In genomic region chr2:27049422-27050280, GRCh38 we compare ENCODE assay signal across 8 cellular contexts. TPM values are rescaled to one million over a fixed set of nuclear protein-coding genes. Genes with fewer than 3 reads are reported as not detected.
DNase-seq lines count a peak whose midpoint lies in the region; ATAC-seq and TF ChIP-seq lines count a peak whose summit lies in the region.

No MANE protein-coding gene starts in this region.

- RAD21 ChIA-PET in HCT116 (lab: Charles Lee; ENCODE audit: low non-redundant PET in 1 of 2, low total read pairs in 2 of 2, uncharacterized antibody in 2 of 2, unreplicated experiment in 2 of 2), result interaction anchor here in 1 of 2 experiments (2.1 kb wide), 1 partner anchor 88 kb away, joined by 7 read pairs; no protein-coding TSS in a partner anchor

- peak overlapping the region; percentile 100 for H3K4me2 ChIP-seq in HCT116 (ENCODE audit: low read length)

- H3K79me2 ChIP-seq in HCT116 (ENCODE audit: insufficient read depth, low read length), result no peaks in the 10 kb centered on the region

- BruUV-seq in HCT116 (replicated peaks; lab: Mats Ljungman, UMichigan), result no TSS peak

- no peak overlapping the region for H2AFZ ChIP-seq in HCT116 (ENCODE audit: low read depth, low read length, poor library complexity, severe bottlenecking)

- TF ChIP-seq RAD21 in HCT116 (IDR thresholded peaks at IDR 0.05; ENCODE audit: low read depth), result no peak

- H4K20me1 ChIP-seq in HCT116 (ENCODE audit: insufficient read depth), result no peaks in the 10 kb centered on the region

- H3K27ac ChIP-seq in HCT116 (ENCODE audit: low read depth, low read length), result peak overlapping the region; percentile 61

- POLR2A ChIA-PET in GM10248 (lab: Yijun Ruan, JAX), result interaction anchor here (0.7 to 3.5 kb wide), 6 partner anchors 9 to 39 kb away, joined by 3 to 30 read pairs (median 9); no protein-coding TSS in a partner anchor
- POLR2A ChIA-PET in HCT116 (lab: Charles Lee), result interaction anchor here (0.9 to 1.0 kb wide), 2 partner anchors 16 to 37 kb away, joined by 3 read pairs; partner anchors contain the start of gene KHK

- DNase-seq in GM10248 (ENCODE audit: extremely low spot score), result peak; percentile 85
- no peak for DNase-seq in HCT116 (ENCODE audit: low read depth, low spot score)
- peak; percentile 31 for DNase-seq in activated naive CD8-positive, alpha-beta T cell treated with anti-CD3 and anti-CD28 coated beads, Interleukin-2, amount 50 U/mL, for 16 hours (ENCODE audit: low read depth, low spot score)
- peak; percentile 44 to 66 (median 47) for DNase-seq in stimulated activated CD4-positive, alpha-beta T cell treated with anti-CD3 and anti-CD28 coated beads, Interleukin-12 subunit alpha, Interleukin-12 subunit beta, amount 100 ng/mL, for 48 hours (ENCODE audit: low read depth in 2 of 3, low spot score in 1 of 3)
- DNase-seq in GF-D8 (lab: John Stamatoyannopoulos, UW), result no peak

- peaks cover 11 to 25% of the 10 kb centered on the region in 2 experiments for H3K4me1 ChIP-seq in HCT116 (ENCODE audit: control insufficient read depth in 1 of 2, insufficient read depth in 2 of 2, low read length in 2 of 2)
- H3K4me1 ChIP-seq in iPS-15b (ENCODE audit: control insufficient read depth, insufficient read depth, low read length), result peaks cover 2% of the 10 kb centered on the region

- H3K9me2 ChIP-seq in HCT116 (ENCODE audit: insufficient read depth), result no peaks in the 10 kb centered on the region

- H3K27me3 ChIP-seq in HCT116 (ENCODE audit: insufficient read depth, low read length) (no peaks in the 10 kb centered on the region), iPS-15b (ENCODE audit: control insufficient read depth, insufficient read depth, low read length) (no peaks in the 10 kb centered on the region)

- TF ChIP-seq CTCF in GM10248 (IDR thresholded peaks at IDR 0.05; ENCODE audit: control extremely low read depth, extremely low read depth, low read depth, missing control alignments), result no peak
- TF ChIP-seq CTCF in HCT116 (IDR thresholded peaks at IDR 0.05 in 2 of 3, conservative IDR thresholded peaks at IDR 0.05 in 1 of 3; ENCODE audit: borderline replicate concordance in 1 of 3, insufficient read depth in 1 of 3, low read depth in 2 of 3, low read length in 2 of 3), result no peak

- H3K9ac ChIP-seq in HCT116 (ENCODE audit: low read length) (peak overlapping the region; percentile 57), iPS-15b (ENCODE audit: low read depth, low read length) (peak overlapping the region; percentile 67)

- H3K4me3 ChIP-seq in HCT116 (replicated peaks in 1 of 2; ENCODE audit: low read depth in 1 of 2, low read length in 2 of 2) (peak overlapping the region; percentile 44 to 94), iPS-15b (ENCODE audit: low read depth, low read length) (peak overlapping the region; percentile 94)

- intact Hi-C loops in HCT116 (cut with micrococcal nuclease), result loop anchor here (1.0 kb wide), 2 partner anchors 17 to 88 kb away; partner anchors contain the start of gene TMEM214

- H3K36me3 ChIP-seq in HCT116 (ENCODE audit: control insufficient read depth in 1 of 2, insufficient read depth in 2 of 2, low read length in 2 of 2), result no peaks in the 10 kb centered on the region
- H3K36me3 ChIP-seq in iPS-15b (ENCODE audit: control insufficient read depth, insufficient read depth, low read length), result peaks cover 3% of the 10 kb centered on the region

- TF ChIP-seq POLR2A in HCT116 (IDR thresholded peaks at IDR 0.05; ENCODE audit: borderline replicate concordance, extremely low read depth, insufficient read depth, insufficient read length), result no peak

- no peaks in the 10 kb centered on the region for H3K9me3 ChIP-seq in HCT116 (ENCODE audit: control insufficient read depth in 1 of 2, insufficient read depth in 1 of 2, low read depth in 1 of 2, low read length in 2 of 2)
- H3K9me3 ChIP-seq in iPS-15b (ENCODE audit: control insufficient read depth, insufficient read depth, low read length), result no peaks in the 10 kb centered on the region

- CTCF ChIA-PET in GM10248 (lab: Yijun Ruan, JAX) (interaction anchor here (0.9 to 8.7 kb wide), 12 partner anchors 8 to 230 kb away, joined by 3 to 66 read pairs (median 5); partner anchors contain the start of genes OST4 and TMEM214), HCT116 (lab: Charles Lee) (interaction anchor here (1.3 to 2.3 kb wide), 4 partner anchors 33 to 203 kb away, joined by 3 to 21 read pairs (median 4); no protein-coding TSS in a partner anchor)

- no peak; the same call in 1 of the 2 replicates for ATAC-seq in HCT116
- no peak for ATAC-seq in GM18870 (IDR thresholded peaks at IDR 0.05; ENCODE audit: unreplicated experiment)

TF ChIP-seq in HCT116, 20 proteins besides CTCF, POLR2A, EP300 and RAD21 (continues in another document):
- no peak for TF ChIP-seq ATF3 (IDR thresholded peaks at IDR 0.05)
- TF ChIP-seq ZBTB33 (IDR thresholded peaks at IDR 0.05; ENCODE audit: extremely low read depth, insufficient replicate concordance, low read length), result no peak
- no peak for TF ChIP-seq JUND (IDR thresholded peaks at IDR 0.05)
- TF ChIP-seq SP1 (IDR thresholded peaks at IDR 0.05; ENCODE audit: low read depth), result no peak
- TF ChIP-seq TCF7L2 (IDR thresholded peaks at IDR 0.05; ENCODE audit: borderline replicate concordance, extremely low read depth, insufficient read depth, insufficient read length), result no peak
- TF ChIP-seq ELF1 (IDR thresholded peaks at IDR 0.05; ENCODE audit: borderline replicate concordance, low read depth), result no peak
- no peak for TF ChIP-seq YY1 (IDR thresholded peaks at IDR 0.05; ENCODE audit: extremely low read depth, insufficient replicate concordance, low read depth, low read length)

TF ChIP-seq in PFSK-1, 5 proteins besides CTCF, POLR2A, EP300 and RAD21:
- TF ChIP-seq POLR2AphosphoS5 (IDR thresholded peaks at IDR 0.05; ENCODE audit: low read depth, low read length) (no peak), TAF1 (IDR thresholded peaks at IDR 0.05; ENCODE audit: borderline replicate concordance, insufficient read depth, low read length) (0 out of 2 replicates have a peak, but pooled peaks have one; percentile 29), SIN3A (IDR thresholded peaks at IDR 0.05; ENCODE audit: borderline replicate concordance, insufficient read depth, low read length) (no peak)

RNA-seq across cellular contexts. Expression of gene AGBL5, which starts 1.8 kb away (rescaled TPM):
- 40.0 TPM for total RNA-seq in HCT116 (2021; ENCODE audit: unreplicated experiment)
- 27.0 and 35.6 TPM in 2 replicates for polyA plus RNA-seq in HCT116 (2012)
- 27.5 TPM for polyA plus RNA-seq in PFSK-1 (2012; ENCODE audit: insufficient read length, low read depth)

RNA-seq across cellular contexts. Expression of gene TMEM214, which starts 16.9 kb away (rescaled TPM):
- 69.8 TPM for total RNA-seq in HCT116 (2021; ENCODE audit: unreplicated experiment)
- 59.0 and 66.6 TPM in 2 replicates for polyA plus RNA-seq in HCT116 (2012)
- 58.1 TPM for polyA plus RNA-seq in PFSK-1 (2012; ENCODE audit: insufficient read length, low read depth)

RNA-seq across cellular contexts. Expression of gene OST4, which starts 21.8 kb away (rescaled TPM):
- 187 TPM for total RNA-seq in HCT116 (2021; ENCODE audit: unreplicated experiment)
- 262 and 288 TPM in 2 replicates for polyA plus RNA-seq in HCT116 (2012)
- polyA plus RNA-seq in PFSK-1 (2012; ENCODE audit: insufficient read length, low read depth), result 282 TPM

RNA-seq across cellular contexts. Expression of gene EMILIN1, which starts 28.8 kb away (rescaled TPM):
- total RNA-seq in HCT116 (2021; ENCODE audit: unreplicated experiment), result 0.59 TPM
- polyA plus RNA-seq in HCT116 (2012), result 0.20 and 0.21 TPM in 2 replicates
- polyA plus RNA-seq in PFSK-1 (2012; ENCODE audit: insufficient read length, low read depth), result 129 TPM

RNA-seq across cellular contexts. Expression of gene KHK, which starts 36.9 kb away (rescaled TPM):
- 6.7 TPM for total RNA-seq in HCT116 (2021; ENCODE audit: unreplicated experiment)
- 4.4 and 4.8 TPM in 2 replicates for polyA plus RNA-seq in HCT116 (2012)
- 23.5 TPM for polyA plus RNA-seq in PFSK-1 (2012; ENCODE audit: insufficient read length, low read depth)

Comparison
In these comparisons a context has a peak if more than half of its experiments do, and no peak if none do; other contexts are left out.
1. DNase-seq: peak in GM10248 (single experiment), activated naive CD8-positive, alpha-beta T cell treated with anti-CD3 and anti-CD28 coated beads, Interleukin-2, amount 50 U/mL, for 16 hours (single experiment) and stimulated activated CD4-positive, alpha-beta T cell treated with anti-CD3 and anti-CD28 coated beads, Interleukin-12 subunit alpha, Interleukin-12 subunit beta, amount 100 ng/mL, for 48 hours (3 of 3); none in HCT116 (single experiment) and GF-D8 (single experiment).